In the genomic region with DNA sequence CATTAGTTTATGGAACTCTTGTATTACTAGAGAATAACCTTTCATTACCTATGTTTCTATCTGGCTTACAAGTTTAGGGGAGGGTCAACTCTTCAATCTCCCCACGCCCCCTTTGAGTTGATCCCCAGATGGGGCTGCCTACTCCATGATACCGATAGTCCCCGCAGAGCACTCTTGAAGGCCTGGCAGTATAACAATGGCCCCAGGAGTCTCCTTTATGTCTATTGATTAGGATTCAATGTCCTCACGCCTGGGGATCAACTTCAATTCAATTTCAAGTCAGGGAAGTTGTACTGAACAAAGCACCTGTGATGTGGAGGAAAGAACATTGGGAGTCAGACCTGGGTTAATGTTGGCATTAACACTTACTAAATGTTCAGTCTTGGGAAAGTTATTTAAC, we compare ENCODE assay signal across 27 cellular contexts.
"Had no signal": no experiment of that assay in that cellular context is flagged by ENCODE, and none has a peak within 500 bp of the region (broad histone marks: within the 10 kb centered on the region; RNA-seq: fewer than 3 reads in every experiment).

No MANE protein-coding gene starts in this region.

- H3K4me1 ChIP-seq: esophagus squamous epithelium, heart right ventricle, psoas muscle, sigmoid colon, testis, tibial artery had no signal

- H3K27me3 ChIP-seq: heart right ventricle, sigmoid colon, testis, tibial artery had no signal

- ATAC-seq: effector memory CD8-positive, alpha-beta T cell; heart right ventricle; left lobe of liver; mucosa of descending colon; natural killer cell treated with Interleukin-12 subunit alpha and Interleukin-12 subunit beta and Interleukin-15 and Interleukin-18, amount 100 ng/mL, for 72 hours; psoas muscle; right cardiac atrium; stimulated activated memory B cell treated with anti-CD40 and anti-IgM and Interleukin-4, amounts not matched to agents 10 μg/mL and 1 μg/mL and 100 μg/mL, for 72 hours; stimulated activated naive CD8-positive, alpha-beta T cell treated with anti-CD3 and anti-CD28 coated beads, Interleukin-15, Interleukin-2, amounts not matched to agents 100 U/mL and 50 U/mL, for 24 hours had no signal

- H3K9me3 ChIP-seq: esophagus squamous epithelium, heart right ventricle, mucosa of descending colon, psoas muscle, sigmoid colon, testis, tibial artery had no signal

- H3K4me3 ChIP-seq: esophagus squamous epithelium, heart right ventricle, lung, mucosa of descending colon, psoas muscle, sigmoid colon, testis, tibial artery had no signal

- FAIRE-seq: endometrium, keratinocyte had no signal

- H3K27ac ChIP-seq: esophagus squamous epithelium, heart right ventricle, psoas muscle, sigmoid colon, testis, tibial artery had no signal

- H3K36me3 ChIP-seq: esophagus squamous epithelium, heart right ventricle, sigmoid colon, tibial artery had no signal

- DNase-seq: cerebellar nuclear complex; cortex of kidney; effector memory CD8-positive, alpha-beta T cell; erythroblast; esophagus squamous epithelium; foreskin melanocyte; glutamatergic neuron; heart right ventricle; hypothalamus; mucosa of descending colon; naive B cell; nucleus accumbens; posterior cingulate gyrus; psoas muscle; right cardiac atrium; sigmoid colon; stimulated activated CD4-positive, alpha-beta T cell treated with anti-CD3 and anti-CD28 coated beads, Interleukin-4, amount 100 ng/mL, for 4 hours; stimulated activated naive CD8-positive, alpha-beta T cell treated with anti-CD3 and anti-CD28 coated beads, Interleukin-15, Interleukin-2, amounts not matched to agents 100 U/mL and 50 U/mL, for 24 hours; substantia nigra; testis; tibial artery had no signal
